8 cellular contexts compared by ENCODE assay signal in genomic region chr18:27005589-27005988, GRCh38.
A peak's percentile ranks its signal among the peaks of the same experiment; 100 is the strongest.
DNase-seq lines count a peak whose midpoint lies in the region; ATAC-seq and TF ChIP-seq lines count a peak whose summit lies in the region.

No MANE protein-coding gene starts in this region.

- H3K36me3 Mint-ChIP-seq in endodermal cell (ENCODE audit: low read depth) = no peaks in the 10 kb centered on the region
- no peaks in the 10 kb centered on the region for H3K36me3 Mint-ChIP-seq in stimulated activated effector memory CD8-positive, alpha-beta T cell treated with anti-CD3 and anti-CD28 coated beads, Interleukin-12 subunit alpha, Interleukin-12 subunit beta, amount 100 ng/mL, for 72 hours

- CTCF ChIA-PET in AG04449 (lab: Yijun Ruan, JAX) = interaction anchor here (1.3 to 1.8 kb wide), 4 partner anchors 21 to 698 kb away, joined by 3 to 8 read pairs (median 4); no protein-coding TSS in a partner anchor

- H3K27ac Mint-ChIP-seq in endodermal cell = no peak overlapping the region
- no peak overlapping the region for H3K27ac Mint-ChIP-seq in stimulated activated effector memory CD8-positive, alpha-beta T cell treated with anti-CD3 and anti-CD28 coated beads, Interleukin-12 subunit alpha, Interleukin-12 subunit beta, amount 100 ng/mL, for 72 hours

- no peak overlapping the region for H3K27ac ChIP-seq in endodermal cell (ENCODE audit: low read depth, low read length)

- H3K4me1 ChIP-seq in endodermal cell (ENCODE audit: control insufficient read depth, insufficient read depth, low read length) = no peaks in the 10 kb centered on the region

- H3K4me3 ChIP-seq in AG04449 (ENCODE audit: low read depth, low read length) = no peak overlapping the region
- H3K4me3 ChIP-seq in endodermal cell (ENCODE audit: low read length) = no peak overlapping the region

- H3K4me3 Mint-ChIP-seq in endodermal cell = no peak overlapping the region
- H3K4me3 Mint-ChIP-seq in stimulated activated effector memory CD8-positive, alpha-beta T cell treated with anti-CD3 and anti-CD28 coated beads, Interleukin-12 subunit alpha, Interleukin-12 subunit beta, amount 100 ng/mL, for 72 hours = no peak overlapping the region

- 40% methylated on average over 1 of the region's 1 CpG; no CpG with 5 or more reads in 1 of the 2 experiments for WGBS in endodermal cell (ENCODE audit: insufficient coverage in 1 of 2, insufficient read length in 1 of 2), 2 experiments

- no peaks in the 10 kb centered on the region for H3K36me3 ChIP-seq in endodermal cell (ENCODE audit: control insufficient read depth, insufficient read depth, low read length)

- peaks cover 5% of the 10 kb centered on the region for H3K4me1 Mint-ChIP-seq in endodermal cell
- no peaks in the 10 kb centered on the region for H3K4me1 Mint-ChIP-seq in stimulated activated effector memory CD8-positive, alpha-beta T cell treated with anti-CD3 and anti-CD28 coated beads, Interleukin-12 subunit alpha, Interleukin-12 subunit beta, amount 100 ng/mL, for 72 hours

- DNase-seq in AG04449 (ENCODE audit: low read depth, low spot score) = no peak
- DNase-seq in endodermal cell = peak; percentile 52
- no peak for DNase-seq in stimulated activated effector memory CD8-positive, alpha-beta T cell treated with anti-CD3 and anti-CD28 coated beads, Interleukin-12 subunit alpha, Interleukin-12 subunit beta, amount 100 ng/mL, for 72 hours (ENCODE audit: low spot score in 2 of 2)
- no peak for DNase-seq in AG08396 (ENCODE audit: low spot score)

- ATAC-seq in GM18517 (IDR thresholded peaks at IDR 0.05; ENCODE audit: unreplicated experiment) = peak; percentile 58
- no peak for ATAC-seq in HG02884 (IDR thresholded peaks at IDR 0.05; ENCODE audit: unreplicated experiment)
- ATAC-seq in HG02870 (IDR thresholded peaks at IDR 0.05; ENCODE audit: unreplicated experiment) = no peak
- ATAC-seq in stimulated activated effector memory CD8-positive, alpha-beta T cell treated with anti-CD3 and anti-CD28 coated beads, Interleukin-12 subunit alpha, Interleukin-12 subunit beta, amount 100 ng/mL, for 72 hours = no peak

- POLR2A ChIA-PET in AG04449 (lab: Yijun Ruan, JAX) = no interaction called here

- H3K9me3 ChIP-seq in endodermal cell (ENCODE audit: control insufficient read depth, low read length) = no peaks in the 10 kb centered on the region

- no peaks in the 10 kb centered on the region for H3K27me3 ChIP-seq in endodermal cell (ENCODE audit: control insufficient read depth, insufficient read depth, low read length, poor library complexity, severe bottlenecking)

- no peaks in the 10 kb centered on the region for H3K27me3 Mint-ChIP-seq in endodermal cell (ENCODE audit: insufficient read depth)

- no peaks in the 10 kb centered on the region for H3K9me3 Mint-ChIP-seq in endodermal cell
- peaks cover 16% of the 10 kb centered on the region for H3K9me3 Mint-ChIP-seq in stimulated activated effector memory CD8-positive, alpha-beta T cell treated with anti-CD3 and anti-CD28 coated beads, Interleukin-12 subunit alpha, Interleukin-12 subunit beta, amount 100 ng/mL, for 72 hours

- TF ChIP-seq CTCF in AG04449 (IDR thresholded peaks at IDR 0.05; ENCODE audit: insufficient read depth, low read length, missing control alignments) = peak; percentile 21
- TF ChIP-seq CTCF in LNCAP (IDR thresholded peaks at IDR 0.05) = peak; percentile 44
- peak; percentile 82 for TF ChIP-seq CTCF in endodermal cell (conservative IDR thresholded peaks at IDR 0.05)

- no peak overlapping the region for H3K9ac ChIP-seq in endodermal cell (ENCODE audit: extremely low read depth, low read length, poor library complexity, severe bottlenecking)

Comparison
In these comparisons a context has a peak if more than half of its experiments do, and no peak if none do; other contexts are left out.
1. CTCF ChIP-seq: peak in every context shown above with its lines; median percentile 82 in endodermal cell; 44 in LNCAP; 21 in AG04449.